Comparison of ENCODE assay signal across 9 cellular contexts in genomic region chr19:45118591-45119355, GRCh38. TPM values are rescaled to one million over a fixed set of nuclear protein-coding genes. Genes with fewer than 3 reads are reported as not detected.
DNase-seq lines count a peak whose midpoint lies in the region; ATAC-seq, FAIRE-seq and TF ChIP-seq lines count a peak whose summit lies in the region.
"Not testable (repeated sequence)": the region's sequence is repeated elsewhere in the genome, so short reads cannot be mapped to it uniquely, and the experiment has no call there.
"Had no signal": no experiment of that assay in that cellular context is flagged by ENCODE, and none has a peak within 500 bp of the region (broad histone marks: within the 10 kb centered on the region; RNA-seq: fewer than 3 reads in every experiment).

No MANE protein-coding gene starts in this region.

- H3K27me3 ChIP-seq in naive thymus-derived CD4-positive, alpha-beta T cell (ENCODE audit: control insufficient read depth in 2 of 2, insufficient read depth in 2 of 2, low read length in 2 of 2): not testable (repeated sequence)

- not testable (repeated sequence) for DNase-seq in GM12892 (ENCODE audit: insufficient read length); activated CD4-positive, alpha-beta T cell treated with anti-CD3 and anti-CD28 coated beads, Interleukin-2, amount 10 ng/mL, durations not matched to agents 24 days and 14 days; naive thymus-derived CD4-positive, alpha-beta T cell
- DNase-seq in Jurkat, Clone E6-1 (ENCODE audit: low read depth, low spot score): peak; percentile 47
- DNase-seq in NCI-H69 (lab: John Stamatoyannopoulos, UW): peak; percentile 81

- not testable (repeated sequence) for TF ChIP-seq POLR2A in GM12892 (IDR thresholded peaks at IDR 0.05; ENCODE audit: low read depth, low read length)

- peak overlapping the region; percentile 54 for H3K4me3 Mint-ChIP-seq in activated CD4-positive, alpha-beta T cell treated with anti-CD3 and anti-CD28 coated beads, Interleukin-2, amount 10 ng/mL, durations not matched to agents 24 days and 14 days
- H3K4me3 Mint-ChIP-seq in brain: not testable (repeated sequence)
- H3K4me3 Mint-ChIP-seq in naive thymus-derived CD4-positive, alpha-beta T cell: peak overlapping the region; percentile 37 to 85 (median 78)

- POLR2A ChIA-PET in naive thymus-derived CD4-positive, alpha-beta T cell (lab: Charles Lee): interaction anchor here (0.7 to 0.9 kb wide), 2 partner anchors 15 to 16 kb away, joined by 3 read pairs; no protein-coding TSS in a partner anchor

- not testable (repeated sequence) for H3K27me3 Mint-ChIP-seq in activated CD4-positive, alpha-beta T cell treated with anti-CD3 and anti-CD28 coated beads, Interleukin-2, amount 10 ng/mL, durations not matched to agents 24 days and 14 days; brain; naive thymus-derived CD4-positive, alpha-beta T cell

- H3K27ac ChIP-seq in 22Rv1: peak overlapping the region; percentile 82
- peak overlapping the region; percentile 31 for H3K27ac ChIP-seq in naive thymus-derived CD4-positive, alpha-beta T cell (ENCODE audit: low read depth, low read length)

- H3K4me1 Mint-ChIP-seq in activated CD4-positive, alpha-beta T cell treated with anti-CD3 and anti-CD28 coated beads, Interleukin-2, amount 10 ng/mL, durations not matched to agents 24 days and 14 days: peaks cover 49% of the 10 kb centered on the region
- peaks cover 88% of the 10 kb centered on the region for H3K4me1 Mint-ChIP-seq in brain
- H3K4me1 Mint-ChIP-seq in naive thymus-derived CD4-positive, alpha-beta T cell: peaks cover 30 to 87% (median 66%) of the 10 kb centered on the region in 7 donors

- intact Hi-C loops in activated CD4-positive, alpha-beta T cell treated with anti-CD3 and anti-CD28 coated beads, Interleukin-2, amount 10 ng/mL, durations not matched to agents 24 days and 14 days (cut with micrococcal nuclease): loop anchor here (5.0 kb wide), 1 partner anchor 44 kb away; the partner anchor contains the start of gene NKPD1
- intact Hi-C loops in naive thymus-derived CD4-positive, alpha-beta T cell (cut with micrococcal nuclease): loop anchor here in 1 of 2 donors (1.0 kb wide), 1 partner anchor 15 kb away; no protein-coding TSS in a partner anchor

- H3K4me3 ChIP-seq in Jurkat, Clone E6-1 (ENCODE audit: low read length): peak overlapping the region; percentile 27
- not testable (repeated sequence) for H3K4me3 ChIP-seq in naive thymus-derived CD4-positive, alpha-beta T cell (ENCODE audit: low read length)

- peak; percentile 84 for FAIRE-seq in GM12892 (lab: Jason Lieb, UNC)

- H3K36me3 ChIP-seq in naive thymus-derived CD4-positive, alpha-beta T cell (ENCODE audit: control insufficient read depth in 2 of 3, insufficient read depth in 3 of 3, low read length in 3 of 3): not testable (repeated sequence)

- TF ChIP-seq CTCF in 22Rv1 (IDR thresholded peaks at IDR 0.05); brain (conservative IDR thresholded peaks at IDR 0.05): not testable (repeated sequence)

- H3K36me3 Mint-ChIP-seq in activated CD4-positive, alpha-beta T cell treated with anti-CD3 and anti-CD28 coated beads, Interleukin-2, amount 10 ng/mL, durations not matched to agents 24 days and 14 days (ENCODE audit: low read depth); brain; naive thymus-derived CD4-positive, alpha-beta T cell: not testable (repeated sequence)

- H3K4me1 ChIP-seq in naive thymus-derived CD4-positive, alpha-beta T cell (ENCODE audit: control insufficient read depth in 2 of 2, insufficient read depth in 2 of 2, low read length in 2 of 2): peaks cover 9 to 42% of the 10 kb centered on the region in 2 donors

- peak overlapping the region; percentile 49 for H3K27ac Mint-ChIP-seq in activated CD4-positive, alpha-beta T cell treated with anti-CD3 and anti-CD28 coated beads, Interleukin-2, amount 10 ng/mL, durations not matched to agents 24 days and 14 days
- peak overlapping the region in 4 of 5 experiments; percentile 26 to 79 (median 60) for H3K27ac Mint-ChIP-seq in brain
- peak overlapping the region in 8 of 9 donors; percentile 56 to 88 (median 70) for H3K27ac Mint-ChIP-seq in naive thymus-derived CD4-positive, alpha-beta T cell

- not testable (repeated sequence) for H3K9me3 ChIP-seq in naive thymus-derived CD4-positive, alpha-beta T cell (ENCODE audit: control insufficient read depth in 2 of 3, low read length in 3 of 3)

- H3K9me3 Mint-ChIP-seq in activated CD4-positive, alpha-beta T cell treated with anti-CD3 and anti-CD28 coated beads, Interleukin-2, amount 10 ng/mL, durations not matched to agents 24 days and 14 days; brain; naive thymus-derived CD4-positive, alpha-beta T cell: not testable (repeated sequence)

- CTCF ChIA-PET in naive thymus-derived CD4-positive, alpha-beta T cell (lab: Charles Lee): interaction anchor here (0.7 to 1.5 kb wide), 4 partner anchors 8 to 75 kb away, joined by 3 to 6 read pairs (median 4); no protein-coding TSS in a partner anchor

- peak; percentile 42 for ATAC-seq in GM21423 (IDR thresholded peaks at IDR 0.05; ENCODE audit: unreplicated experiment)
- ATAC-seq in naive thymus-derived CD4-positive, alpha-beta T cell: not testable (repeated sequence)

RNA-seq across cellular contexts. Expression of gene PPP1R37, which starts 25.8 kb away (rescaled TPM):
- 6.2 TPM for polyA plus RNA-seq in GM12892 (2012; ENCODE audit: missing spikeins)
- 16.6 TPM for polyA plus RNA-seq in Jurkat, Clone E6-1 (2012; ENCODE audit: insufficient read depth, insufficient read length)
- 20.3 and 21.8 TPM in 2 replicates for total RNA-seq in activated CD4-positive, alpha-beta T cell treated with anti-CD3 and anti-CD28 coated beads, Interleukin-2, amount 10 ng/mL, durations not matched to agents 24 days and 14 days
- polyA plus RNA-seq in brain (ENCODE audit: insufficient read depth, low read depth, low replicate concordance): 59.2 TPM
- total RNA-seq in naive thymus-derived CD4-positive, alpha-beta T cell: 10 to 100 TPM; 20.0 to 28.3 (median 21.9) TPM
- polyA plus RNA-seq in naive thymus-derived CD4-positive, alpha-beta T cell: 1 to 10 TPM; 1.4 to 1.5 TPM

RNA-seq across cellular contexts. Expression of gene GEMIN7, which starts 39.7 kb away (rescaled TPM):
- polyA plus RNA-seq in GM12892 (2012; ENCODE audit: missing spikeins): 44.3 TPM
- polyA plus RNA-seq in Jurkat, Clone E6-1 (2012; ENCODE audit: insufficient read depth, insufficient read length): 31.6 TPM
- 51.5 and 54.3 TPM in 2 replicates for total RNA-seq in activated CD4-positive, alpha-beta T cell treated with anti-CD3 and anti-CD28 coated beads, Interleukin-2, amount 10 ng/mL, durations not matched to agents 24 days and 14 days
- polyA plus RNA-seq in brain (ENCODE audit: insufficient read depth, low read depth, low replicate concordance): 20.6 TPM
- total RNA-seq in naive thymus-derived CD4-positive, alpha-beta T cell: 10 to 100 TPM in 4 of 5 experiments, 1 to 10 TPM in 1; 4.9 to 31.6 (median 16.6) TPM
- 10 to 100 TPM; 46.3 to 65.5 TPM for polyA plus RNA-seq in naive thymus-derived CD4-positive, alpha-beta T cell

RNA-seq across cellular contexts. Expression of gene NKPD1, which starts 42.0 kb away (rescaled TPM):
- 0.11 TPM for polyA plus RNA-seq in GM12892 (2012; ENCODE audit: missing spikeins)
- not detected for polyA plus RNA-seq in Jurkat, Clone E6-1 (2012; ENCODE audit: insufficient read depth, insufficient read length)
- total RNA-seq in activated CD4-positive, alpha-beta T cell treated with anti-CD3 and anti-CD28 coated beads, Interleukin-2, amount 10 ng/mL, durations not matched to agents 24 days and 14 days: 0.16 and 0.28 TPM in 2 replicates
- 0.42 TPM for polyA plus RNA-seq in brain (ENCODE audit: insufficient read depth, low read depth, low replicate concordance)
- 1 to 10 TPM in 1 of 5 experiments, under 1 TPM in 4; 0.07 to 1.2 (median 0.73) TPM for total RNA-seq in naive thymus-derived CD4-positive, alpha-beta T cell
- under 1 TPM; 0.41 to 0.60 TPM for polyA plus RNA-seq in naive thymus-derived CD4-positive, alpha-beta T cell

RNA-seq across cellular contexts. Expression of gene ZNF296, which starts 42.5 kb away (rescaled TPM):
- 0.68 TPM for polyA plus RNA-seq in GM12892 (2012; ENCODE audit: missing spikeins)
- polyA plus RNA-seq in Jurkat, Clone E6-1 (2012; ENCODE audit: insufficient read depth, insufficient read length): not detected
- 4.7 and 5.3 TPM in 2 replicates for total RNA-seq in activated CD4-positive, alpha-beta T cell treated with anti-CD3 and anti-CD28 coated beads, Interleukin-2, amount 10 ng/mL, durations not matched to agents 24 days and 14 days
- polyA plus RNA-seq in brain (ENCODE audit: insufficient read depth, low read depth, low replicate concordance): 2.1 TPM
- 1 to 10 TPM in 3 of 5 experiments, under 1 TPM in 2; 0.57 to 3.6 (median 2.2) TPM for total RNA-seq in naive thymus-derived CD4-positive, alpha-beta T cell
- 1 to 10 TPM; 1.1 to 1.2 TPM for polyA plus RNA-seq in naive thymus-derived CD4-positive, alpha-beta T cell
- total RNA-seq: Daoy had no signal

RNA-seq across cellular contexts. Expression of gene TRAPPC6A, which starts 59.3 kb away (rescaled TPM):
- polyA plus RNA-seq in GM12892 (2012; ENCODE audit: missing spikeins): 41.1 TPM
- polyA plus RNA-seq in Jurkat, Clone E6-1 (2012; ENCODE audit: insufficient read depth, insufficient read length): 47.3 TPM
- total RNA-seq in activated CD4-positive, alpha-beta T cell treated with anti-CD3 and anti-CD28 coated beads, Interleukin-2, amount 10 ng/mL, durations not matched to agents 24 days and 14 days: 24.7 and 28.5 TPM in 2 replicates
- polyA plus RNA-seq in brain (ENCODE audit: insufficient read depth, low read depth, low replicate concordance): 69.4 TPM
- 10 to 100 TPM; 44.6 to 61.9 (median 53.0) TPM for total RNA-seq in naive thymus-derived CD4-positive, alpha-beta T cell
- 100 to 1,000 TPM; 173 to 174 TPM for polyA plus RNA-seq in naive thymus-derived CD4-positive, alpha-beta T cell
